In the genomic region with DNA sequence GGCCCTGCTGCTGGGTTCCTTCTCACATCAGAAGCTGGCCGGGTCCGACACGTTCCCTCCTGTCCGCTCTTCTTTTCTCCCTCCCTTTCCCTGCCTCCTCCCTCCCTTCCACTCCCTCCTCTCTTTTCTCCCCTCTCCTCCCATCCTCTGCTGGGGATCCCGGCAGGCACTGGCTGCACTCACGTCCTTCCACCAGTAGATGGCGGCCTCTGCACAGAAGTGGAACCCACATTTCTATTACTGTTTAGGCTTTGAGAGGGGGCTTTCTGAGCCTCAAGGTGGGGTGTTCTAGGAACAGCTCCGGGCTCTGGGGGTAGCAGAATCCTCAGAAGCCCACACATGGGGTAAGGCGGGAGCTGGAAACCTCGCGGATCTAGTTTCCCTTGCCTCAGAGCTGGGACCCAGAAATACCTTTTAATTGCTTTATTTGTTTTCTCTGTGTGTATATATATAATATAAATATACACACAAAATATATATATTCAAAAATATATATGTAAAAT, we compare ENCODE assay signal across 8 cellular contexts.
DNase-seq lines count a peak whose midpoint lies in the region; ATAC-seq and TF ChIP-seq lines count a peak whose summit lies in the region.

No MANE protein-coding gene starts in this region.

- H2BK5ac ChIP-seq in mesendoderm (ENCODE audit: low read length), result no peak overlapping the region

- no peaks in the 10 kb centered on the region for H3K36me3 ChIP-seq in Karpas-422 (ENCODE audit: insufficient read depth, low read length)
- H3K36me3 ChIP-seq in mesendoderm (ENCODE audit: control insufficient read depth, insufficient read depth, low read length), result no peaks in the 10 kb centered on the region

- no peaks in the 10 kb centered on the region for H3K4me1 ChIP-seq in Karpas-422 (ENCODE audit: low read length)
- H3K4me1 ChIP-seq in mesendoderm (ENCODE audit: control insufficient read depth, low read depth, low read length), result no peaks in the 10 kb centered on the region

- H3K27ac ChIP-seq in Karpas-422 (ENCODE audit: low read length) (no peak overlapping the region), mesendoderm (ENCODE audit: low read depth, low read length) (no peak overlapping the region)

- no peaks in the 10 kb centered on the region for H3K9me3 Mint-ChIP-seq in chondrocyte (ENCODE audit: low read depth)
- H3K9me3 Mint-ChIP-seq in stimulated activated naive CD8-positive, alpha-beta T cell treated with anti-CD3 and anti-CD28 coated beads, Interleukin-15, amount 100 ng/mL, for 72 hours, result no peaks in the 10 kb centered on the region

- H3K9ac ChIP-seq in Karpas-422 (ENCODE audit: low read length), result no peak overlapping the region
- no peak overlapping the region for H3K9ac ChIP-seq in mesendoderm (ENCODE audit: low read length)

- H3K4me2 ChIP-seq in Karpas-422 (ENCODE audit: low read depth, low read length, poor library complexity, severe bottlenecking) (no peak overlapping the region), mesendoderm (ENCODE audit: low read length) (no peak overlapping the region)

- H2BK120ac ChIP-seq in mesendoderm (ENCODE audit: low read depth, low read length), result no peak overlapping the region

- H3K27me3 Mint-ChIP-seq in chondrocyte (ENCODE audit: low read depth), result peaks cover 36% of the 10 kb centered on the region
- peaks cover 41% of the 10 kb centered on the region for H3K27me3 Mint-ChIP-seq in stimulated activated naive CD8-positive, alpha-beta T cell treated with anti-CD3 and anti-CD28 coated beads, Interleukin-15, amount 100 ng/mL, for 72 hours

- ATAC-seq in stimulated activated naive CD8-positive, alpha-beta T cell treated with anti-CD3 and anti-CD28 coated beads, Interleukin-15, amount 100 ng/mL, for 72 hours, result no peak
- no peak for ATAC-seq in GM21737 (IDR thresholded peaks at IDR 0.05; ENCODE audit: unreplicated experiment)

- no peaks in the 10 kb centered on the region for H3K79me1 ChIP-seq in mesendoderm (ENCODE audit: low read length)

- H4K20me1 ChIP-seq in Karpas-422 (ENCODE audit: insufficient read depth, low read depth, low read length), result no peaks in the 10 kb centered on the region

- no peaks in the 10 kb centered on the region for H3K9me2 ChIP-seq in Karpas-422 (replicated peaks; ENCODE audit: insufficient read depth, low read length)

- H4K8ac ChIP-seq in mesendoderm (ENCODE audit: low read depth, low read length), result no peak overlapping the region

- TF ChIP-seq CTCF in WI38 (IDR thresholded peaks at IDR 0.05; ENCODE audit: low read depth, low read length) (peak; percentile 99), chondrocyte (IDR thresholded peaks at IDR 0.05) (peak; percentile 90)

- no peak overlapping the region for H3K4ac ChIP-seq in mesendoderm (ENCODE audit: low read depth, low read length)

- H3K18ac ChIP-seq in mesendoderm (ENCODE audit: low read length), result no peak overlapping the region

- no peaks in the 10 kb centered on the region for H3K9me3 ChIP-seq in Karpas-422 (ENCODE audit: low read length)

- no peak overlapping the region for H3K4me3 ChIP-seq in Karpas-422 (ENCODE audit: low read length)
- no peak overlapping the region for H3K4me3 ChIP-seq in WI38 (ENCODE audit: low read depth, low read length)
- no peak overlapping the region for H3K4me3 ChIP-seq in mesendoderm (ENCODE audit: low read length)

- H3K79me2 ChIP-seq in Karpas-422 (ENCODE audit: low read length) (no peaks in the 10 kb centered on the region), mesendoderm (ENCODE audit: control insufficient read depth, insufficient read depth, low read length) (no peaks in the 10 kb centered on the region)

- no peak overlapping the region for H2AK5ac ChIP-seq in mesendoderm (ENCODE audit: low read length)

- no peak overlapping the region for H3K23ac ChIP-seq in mesendoderm (ENCODE audit: low read length)

- H3K27ac Mint-ChIP-seq in chondrocyte (ENCODE audit: unreplicated experiment), result no peak overlapping the region
- no peak overlapping the region for H3K27ac Mint-ChIP-seq in stimulated activated naive CD8-positive, alpha-beta T cell treated with anti-CD3 and anti-CD28 coated beads, Interleukin-15, amount 100 ng/mL, for 72 hours

- H3K27me3 ChIP-seq in Karpas-422 (ENCODE audit: low read length) (no peaks in the 10 kb centered on the region), mesendoderm (ENCODE audit: insufficient read depth, low read length, poor library complexity) (no peaks in the 10 kb centered on the region)

- no peak overlapping the region for H3K4me3 Mint-ChIP-seq in chondrocyte (ENCODE audit: unreplicated experiment)
- no peak overlapping the region for H3K4me3 Mint-ChIP-seq in stimulated activated naive CD8-positive, alpha-beta T cell treated with anti-CD3 and anti-CD28 coated beads, Interleukin-15, amount 100 ng/mL, for 72 hours

- DNase-seq in DMS153 treated with DMSO at 0.1 percent for 48 hours (lab: John Stamatoyannopoulos, UW; ENCODE audit: unreplicated experiment), result peak; percentile 9
- no peak for DNase-seq in DMS153 (lab: John Stamatoyannopoulos, UW)
- DNase-seq in Karpas-422, result peak; percentile 79
- no peak for DNase-seq in chondrocyte (ENCODE audit: low spot score)
- peak; percentile 61 for DNase-seq in mesendoderm
- DNase-seq in stimulated activated naive CD8-positive, alpha-beta T cell treated with anti-CD3 and anti-CD28 coated beads, Interleukin-15, amount 100 ng/mL, for 72 hours, result peak; percentile 28 to 29

- H3K56ac ChIP-seq in mesendoderm (ENCODE audit: low read length), result no peak overlapping the region

- no CpG with 5 or more reads among the region's 11 CpGs for WGBS in mesendoderm (ENCODE audit: extremely low coverage, insufficient coverage, low lambda C conversion rate)

- H4K5ac ChIP-seq in mesendoderm (ENCODE audit: low read length), result no peak overlapping the region

- H3K4me1 Mint-ChIP-seq in chondrocyte (ENCODE audit: low read depth), result peaks cover 4% of the 10 kb centered on the region
- H3K4me1 Mint-ChIP-seq in stimulated activated naive CD8-positive, alpha-beta T cell treated with anti-CD3 and anti-CD28 coated beads, Interleukin-15, amount 100 ng/mL, for 72 hours, result no peaks in the 10 kb centered on the region

- no peak overlapping the region for H2BK15ac ChIP-seq in mesendoderm (replicated peaks; ENCODE audit: low read depth)

- no peaks in the 10 kb centered on the region for H3K36me3 Mint-ChIP-seq in chondrocyte (ENCODE audit: low read depth)

- no peak overlapping the region for H2AFZ ChIP-seq in Karpas-422 (ENCODE audit: low read length)

Comparison
In these comparisons a context has a peak if more than half of its experiments do, and no peak if none do; other contexts are left out.
1. DNase-seq: peak in DMS153 treated with DMSO at 0.1 percent for 48 hours (single experiment), Karpas-422 (single experiment), mesendoderm (single experiment) and stimulated activated naive CD8-positive, alpha-beta T cell treated with anti-CD3 and anti-CD28 coated beads, Interleukin-15, amount 100 ng/mL, for 72 hours (2 of 2); none in DMS153 (single experiment) and chondrocyte (single experiment).